14 cellular contexts compared by ENCODE assay signal in the genomic region with DNA sequence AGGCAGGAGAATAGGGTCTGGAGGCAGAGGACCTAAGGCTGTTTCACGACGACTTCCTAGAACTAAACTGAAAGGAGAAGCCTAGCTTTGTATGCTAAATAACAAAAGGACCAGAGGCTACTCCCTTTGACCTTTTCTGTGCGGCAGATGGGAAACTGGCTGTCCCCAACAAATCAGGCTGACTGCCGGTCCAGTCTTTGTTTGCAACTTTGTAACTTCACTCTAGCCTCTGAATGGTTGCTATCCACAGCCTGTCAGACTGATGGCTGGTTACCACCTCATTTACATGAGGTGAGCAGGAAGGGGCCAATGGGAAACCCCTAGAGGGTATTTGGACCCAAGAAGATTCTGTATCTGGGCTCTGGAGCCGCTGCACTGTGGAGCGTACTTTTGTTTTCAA.
DNase-seq lines count a peak whose midpoint lies in the region; TF ChIP-seq lines count a peak whose summit lies in the region.
"Had no signal": no experiment of that assay in that cellular context is flagged by ENCODE, and none has a peak within 500 bp of the region (broad histone marks: within the 10 kb centered on the region; RNA-seq: fewer than 3 reads in every experiment).

No MANE protein-coding gene starts in this region.

- no peak overlapping the region for H3K9ac ChIP-seq in endodermal cell (ENCODE audit: extremely low read depth, low read length, poor library complexity, severe bottlenecking)

- TF ChIP-seq POLR2A in stomach (IDR thresholded peaks at IDR 0.05), result no peak

- H3K4me1 ChIP-seq in endodermal cell (ENCODE audit: control insufficient read depth, insufficient read depth, low read length) (no peaks in the 10 kb centered on the region), stomach (peaks cover 0 to 9% (median 2%) of the 10 kb centered on the region in 4 donors)
- H3K4me1 ChIP-seq: Caco-2 had no signal

- no peak for TF ChIP-seq EP300 in stomach (IDR thresholded peaks at IDR 0.05)

- H3K4me3 ChIP-seq in endodermal cell (ENCODE audit: low read length), result no peak overlapping the region
- H3K4me3 ChIP-seq in stomach, result no peak overlapping the region
- H3K4me3 ChIP-seq in MG63, result no peak overlapping the region
- H3K4me3 ChIP-seq: A549 had no signal

- H3K36me3 Mint-ChIP-seq in endodermal cell (ENCODE audit: low read depth), result no peaks in the 10 kb centered on the region

- TF ChIP-seq CTCF in endodermal cell (conservative IDR thresholded peaks at IDR 0.05) (no peak), stomach (IDR thresholded peaks at IDR 0.05) (no peak)

- no peaks in the 10 kb centered on the region for H3K4me1 Mint-ChIP-seq in endodermal cell

- H3K27me3 ChIP-seq in endodermal cell (ENCODE audit: control insufficient read depth, insufficient read depth, low read length, poor library complexity, severe bottlenecking), result peaks cover 21% of the 10 kb centered on the region
- peaks cover 0 to 9% (median 0%) of the 10 kb centered on the region in 3 donors for H3K27me3 ChIP-seq in stomach
- no peaks in the 10 kb centered on the region for H3K27me3 ChIP-seq in MG63

- H3K36me3 ChIP-seq in endodermal cell (ENCODE audit: control insufficient read depth, insufficient read depth, low read length) (no peaks in the 10 kb centered on the region), stomach (no peaks in the 10 kb centered on the region), MG63 (no peaks in the 10 kb centered on the region)

- peak; percentile 37 for DNase-seq in NK-92 treated with Interleukin-12 subunit alpha and Interleukin-12 subunit beta, amount 100 ng/mL, for 24 hours (lab: John Stamatoyannopoulos, UW)
- no peak for DNase-seq in NK-92 (lab: John Stamatoyannopoulos, UW; ENCODE audit: unreplicated experiment)
- DNase-seq in endodermal cell, result no peak
- peak; percentile 17 for DNase-seq in stomach
- DNase-seq in MG63, result no peak
- no peak for DNase-seq in NCI-H524 (lab: John Stamatoyannopoulos, UW)
- no peak for DNase-seq in T-helper 1 cell
- DNase-seq: AML-193; CD4-positive, alpha-beta T cell; HCEC 1CT had no signal

- peaks cover 2% of the 10 kb centered on the region for H3K9me3 ChIP-seq in endodermal cell (ENCODE audit: control insufficient read depth, low read length)
- peaks cover 0 to 4% (median 0%) of the 10 kb centered on the region in 4 donors for H3K9me3 ChIP-seq in stomach
- H3K9me3 ChIP-seq in MG63, result no peaks in the 10 kb centered on the region
- H3K9me3 ChIP-seq: A549, Caco-2 had no signal

- peak overlapping the region; percentile 60 for H3K27ac ChIP-seq in endodermal cell (ENCODE audit: low read depth, low read length)
- no peak overlapping the region for H3K27ac ChIP-seq in stomach
- H3K27ac ChIP-seq: 22Rv1, C4-2B had no signal

- intact Hi-C loops in stomach (cut with DNase I; ENCODE audit: low total_unique reads), result no loop called here

- H3K27me3 Mint-ChIP-seq in endodermal cell (ENCODE audit: insufficient read depth), result peaks cover 3% of the 10 kb centered on the region
- H3K27me3 Mint-ChIP-seq: CD4-positive, alpha-beta T cell had no signal

- no peak overlapping the region for H3K27ac Mint-ChIP-seq in endodermal cell
- H3K27ac Mint-ChIP-seq: CD4-positive, alpha-beta T cell had no signal

- H3K4me3 Mint-ChIP-seq in endodermal cell, result no peak overlapping the region
- H3K4me3 Mint-ChIP-seq: CD4-positive, alpha-beta T cell had no signal

- WGBS in endodermal cell (ENCODE audit: insufficient coverage in 1 of 2, insufficient read length in 1 of 2), 2 experiments, result 64 to 85% methylated on average over 6 of the region's 6 CpGs
- WGBS in stomach, 5 donors, result 62 to 84% (median 79%) methylated on average over 6 of the region's 6 CpGs

- peaks cover 8% of the 10 kb centered on the region for H3K9me3 Mint-ChIP-seq in endodermal cell
- H3K9me3 Mint-ChIP-seq: CD4-positive, alpha-beta T cell had no signal

Comparison
In these comparisons a context has a peak if more than half of its experiments do, and no peak if none do; other contexts are left out.
1. DNase-seq: peak in NK-92 treated with Interleukin-12 subunit alpha and Interleukin-12 subunit beta, amount 100 ng/mL, for 24 hours (single experiment) and stomach (single experiment); none in NK-92 (single experiment), endodermal cell (single experiment), MG63 (single experiment), NCI-H524 (0 of 2) and T-helper 1 cell (0 of 5).